In the genomic region with DNA sequence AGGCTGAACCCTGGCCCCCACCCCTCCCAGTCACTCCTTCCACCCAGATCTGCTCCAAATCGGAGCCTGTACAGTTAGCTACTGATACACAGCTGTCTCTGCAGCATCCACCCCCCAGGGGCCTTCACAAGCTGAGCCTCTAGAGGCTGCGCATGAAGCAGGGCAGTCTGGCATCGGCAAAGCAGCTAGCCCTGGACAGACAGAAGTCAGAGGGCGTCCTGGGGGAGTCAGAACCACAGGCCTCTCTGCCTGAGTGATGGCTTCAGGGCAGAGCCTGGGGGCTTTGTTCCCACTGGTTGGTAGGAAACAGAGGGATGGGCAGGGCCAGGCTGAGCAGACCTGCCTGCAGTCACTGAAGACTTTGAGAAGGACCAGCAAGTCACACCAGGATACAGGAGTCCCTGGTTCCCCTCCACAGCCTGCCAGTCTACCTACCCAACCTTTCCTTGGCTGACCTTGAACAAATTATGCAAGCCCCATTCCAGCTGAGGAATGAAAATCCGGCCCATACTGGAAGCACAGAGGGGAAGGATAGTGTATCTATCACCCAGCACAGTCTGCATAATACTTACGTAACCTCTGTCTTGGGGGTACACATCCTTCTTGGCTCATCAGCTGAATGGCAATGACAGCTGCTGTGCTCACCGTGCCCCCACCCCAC, we compare ENCODE assay signal across 2 cellular contexts.
TF ChIP-seq lines count a peak whose summit lies in the region.

No MANE protein-coding gene starts in this region.

TF ChIP-seq in A549, 52 proteins besides CTCF, POLR2A, EP300 and RAD21:
- TF ChIP-seq POLR2AphosphoS2 (conservative IDR thresholded peaks at IDR 0.05; ENCODE audit: low read length) = no peak

TF ChIP-seq in H1, 55 proteins besides CTCF, POLR2A, EP300 and RAD21:
- no peak for TF ChIP-seq NRF1 (IDR thresholded peaks at IDR 0.05; ENCODE audit: low read depth, low read length)
- no peak for TF ChIP-seq SP4 (IDR thresholded peaks at IDR 0.05; ENCODE audit: low read length)
- no peak for TF ChIP-seq CEBPB (IDR thresholded peaks at IDR 0.05; ENCODE audit: low read depth, low read length)
- no peak for TF ChIP-seq ATF2 (IDR thresholded peaks at IDR 0.05; ENCODE audit: low read length)
- no peak for TF ChIP-seq BRCA1 (IDR thresholded peaks at IDR 0.05; ENCODE audit: low read depth, low read length)
- TF ChIP-seq KDM4A (IDR thresholded peaks at IDR 0.05; ENCODE audit: low read depth, low read length, severe bottlenecking) = no peak
- TF ChIP-seq GABPA (IDR thresholded peaks at IDR 0.05; ENCODE audit: borderline replicate concordance, insufficient read depth, low read length) = no peak
- TF ChIP-seq TBP (IDR thresholded peaks at IDR 0.05; ENCODE audit: low read depth, low read length) = no peak
- no peak for TF ChIP-seq SIRT6 (IDR thresholded peaks at IDR 0.05; ENCODE audit: low read length)
- TF ChIP-seq NANOG (IDR thresholded peaks at IDR 0.05; ENCODE audit: insufficient read depth, low read depth, low read length, poor library complexity, severe bottlenecking) = no peak
- no peak for TF ChIP-seq TAF7 (optimal IDR thresholded peaks at IDR 0.05; ENCODE audit: borderline replicate concordance, low read depth, low read length)
- TF ChIP-seq BACH1 (IDR thresholded peaks at IDR 0.05; ENCODE audit: low read length) = no peak
- TF ChIP-seq PHF8 (conservative IDR thresholded peaks at IDR 0.05; ENCODE audit: low read depth, low read length) = no peak
- TF ChIP-seq EGR1 (IDR thresholded peaks at IDR 0.05; ENCODE audit: borderline replicate concordance, low read depth, low read length) = no peak
- TF ChIP-seq SRF (IDR thresholded peaks at IDR 0.05; ENCODE audit: low read depth, low read length) = no peak
- no peak for TF ChIP-seq RFX5 (IDR thresholded peaks at IDR 0.05; ENCODE audit: borderline replicate concordance, low read depth, low read length)
- TF ChIP-seq CHD2 (IDR thresholded peaks at IDR 0.05; ENCODE audit: low read length) = no peak
- TF ChIP-seq ZNF274 (IDR thresholded peaks at IDR 0.05; ENCODE audit: borderline replicate concordance, extremely low read depth, low read length) = no peak
- no peak for TF ChIP-seq EZH2 (IDR thresholded peaks at IDR 0.05; ENCODE audit: low read depth, low read length, severe bottlenecking)
